In genomic region chr17:37107406-37108083, GRCh38 we compare ENCODE assay signal across 13 cellular contexts.
A peak's percentile ranks its signal among the peaks of the same experiment; 100 is the strongest.
DNase-seq lines count a peak whose midpoint lies in the region; ATAC-seq and TF ChIP-seq lines count a peak whose summit lies in the region.
"Had no signal": no experiment of that assay in that cellular context is flagged by ENCODE, and none has a peak within 500 bp of the region (broad histone marks: within the 10 kb centered on the region; RNA-seq: fewer than 3 reads in every experiment).

No MANE protein-coding gene starts in this region.

- intact Hi-C loops in MCF 10A (cut with micrococcal nuclease) (no loop called here), psoas muscle (cut with DNase I) (no loop called here)

- BruUV-seq in MCF 10A (replicated peaks; lab: Mats Ljungman, UMichigan), result no TSS peak

- H3K27me3 Mint-ChIP-seq in H9 (ENCODE audit: low read depth) (no peaks in the 10 kb centered on the region), MCF 10A (ENCODE audit: insufficient read depth, unreplicated experiment) (no peaks in the 10 kb centered on the region)
- H3K27me3 Mint-ChIP-seq: type B pancreatic cell had no signal

- H3K36me3 Mint-ChIP-seq in H9 (ENCODE audit: insufficient read depth in 1 of 3, low read depth in 3 of 3), result peaks cover 16 to 48% (median 46%) of the 10 kb centered on the region in 3 experiments; a peak in 6 of 7 replicates
- peaks cover 86% of the 10 kb centered on the region for H3K36me3 Mint-ChIP-seq in MCF 10A (ENCODE audit: insufficient read depth, unreplicated experiment)

- H3T11ph ChIP-seq in H9 (ENCODE audit: low read length), result no peak overlapping the region

- H3K4me1 Mint-ChIP-seq in H9 (peaks cover 52 to 54% of the 10 kb centered on the region in 2 experiments), MCF 10A (ENCODE audit: insufficient read depth, unreplicated experiment) (peaks cover 11% of the 10 kb centered on the region)

- no peak overlapping the region for H3K9ac ChIP-seq in H9 (ENCODE audit: extremely low read depth, insufficient read length, low read length)

- no peak overlapping the region for H3K4me3 ChIP-seq in iPS DF 6.9 (ENCODE audit: low read length)
- no peak overlapping the region for H3K4me3 ChIP-seq in psoas muscle

- no peak overlapping the region for H2AFZ ChIP-seq in H9 (ENCODE audit: low read length)

- no peaks in the 10 kb centered on the region for H3K9me3 Mint-ChIP-seq in H9
- H3K9me3 Mint-ChIP-seq in MCF 10A (ENCODE audit: unreplicated experiment), result no peaks in the 10 kb centered on the region
- H3K9me3 Mint-ChIP-seq: type B pancreatic cell had no signal

- H3K23ac ChIP-seq in H9 (ENCODE audit: insufficient read length, low read depth, low read length), result no peak overlapping the region

- DNase-seq in H9 (peak; percentile 53), MCF 10A (ENCODE audit: unreplicated experiment) (peak; percentile 63), iPS DF 6.9 (ENCODE audit: low read depth, low spot score) (no peak), psoas muscle (peak; percentile 45 to 67), NAMALWA (ENCODE audit: low spot score) (no peak), NOMO-1 (lab: John Stamatoyannopoulos, UW; ENCODE audit: unreplicated experiment in 2 of 2) (no peak)
- DNase-seq: activated T-cell treated with anti-CD3 and anti-CD28 coated beads for 4 hours; NCI-H526; stimulated activated CD4-positive, alpha-beta T cell treated with anti-CD3 and anti-CD28 coated beads, Interleukin-4, amount 100 ng/mL, for 1 hour; T-helper 1 cell had no signal

- no peak overlapping the region for H2BK15ac ChIP-seq in H9 (ENCODE audit: low read depth, low read length)

- no peak overlapping the region for H2BK120ac ChIP-seq in H9 (ENCODE audit: low read depth, low read length, poor library complexity, severe bottlenecking)

- H3K4me3 Mint-ChIP-seq in H9 (peak overlapping the region in 1 of 2 experiments; percentile 29; a peak in 1 of 5 replicates), MCF 10A (ENCODE audit: unreplicated experiment) (no peak overlapping the region)
- H3K4me3 Mint-ChIP-seq: type B pancreatic cell had no signal

- no peak overlapping the region for H4K8ac ChIP-seq in H9 (replicated peaks; ENCODE audit: insufficient read length, low read depth, low read length)

- no peak overlapping the region for H3K4me2 ChIP-seq in H9 (ENCODE audit: insufficient read depth, insufficient read length, low read length)

- POLR2A ChIA-PET in MCF 10A (lab: Yijun Ruan, JAX), result interaction anchor here (1.0 kb wide), 1 partner anchor 21 kb away, joined by 4 read pairs; no protein-coding TSS in a partner anchor

- no peak overlapping the region for H4K91ac ChIP-seq in H9 (ENCODE audit: insufficient read length, low read depth, low read length)

- no peak overlapping the region for H3K4ac ChIP-seq in H9 (ENCODE audit: low read depth, low read length)

- no peaks in the 10 kb centered on the region for H4K20me1 ChIP-seq in H9 (ENCODE audit: control insufficient read depth, insufficient read depth, insufficient read length)

- H3K14ac ChIP-seq in H9 (ENCODE audit: insufficient read depth, low read length), result peak overlapping the region; percentile 14; the same call in 1 of the 2 replicates

- no peak overlapping the region for H2AK5ac ChIP-seq in H9 (ENCODE audit: insufficient read length, low read length)

- no CpG with 5 or more reads among the region's 7 CpGs for WGBS in H9 (ENCODE audit: extremely low coverage, insufficient read length, low lambda C conversion rate)
- WGBS in iPS DF 6.9 (ENCODE audit: insufficient coverage, insufficient read length), result no CpG with 5 or more reads among the region's 7 CpGs
- 67 to 70% (median 68%) methylated on average over 7 of the region's 7 CpGs for WGBS in psoas muscle, 3 donors

- no peaks in the 10 kb centered on the region; the same call in 1 of the 2 replicates for H3K36me3 ChIP-seq in iPS DF 6.9 (ENCODE audit: control insufficient read depth, insufficient read depth, low read length)
- H3K36me3 ChIP-seq in psoas muscle (ENCODE audit: insufficient read depth in 1 of 2, low read depth in 1 of 2), result peaks cover 5 to 73% of the 10 kb centered on the region in 2 donors

- H3K27me3 ChIP-seq in H9 (ENCODE audit: insufficient read depth, low read length) (no peaks in the 10 kb centered on the region), iPS DF 6.9 (ENCODE audit: control insufficient read depth, insufficient read depth, low read length) (no peaks in the 10 kb centered on the region), psoas muscle (ENCODE audit: insufficient read depth in 3 of 3, low read length in 2 of 3) (no peaks in the 10 kb centered on the region)

- H3K27ac ChIP-seq in H9 (ENCODE audit: insufficient read length, low read depth, low read length) (peak overlapping the region; percentile 85), iPS DF 6.9 (ENCODE audit: low read length) (peak overlapping the region; percentile 24), psoas muscle (no peak overlapping the region)

- H3K4me1 ChIP-seq in H9 (ENCODE audit: insufficient read depth, low read length) (peaks cover 15% of the 10 kb centered on the region), iPS DF 6.9 (ENCODE audit: control insufficient read depth, insufficient read depth, low read length) (peaks cover 3% of the 10 kb centered on the region), psoas muscle (no peaks in the 10 kb centered on the region)

- H3K9me3 ChIP-seq in H9 (ENCODE audit: control insufficient read depth, low read depth, low read length) (no peaks in the 10 kb centered on the region), iPS DF 6.9 (ENCODE audit: control insufficient read depth, insufficient read depth, low read length) (no peaks in the 10 kb centered on the region), psoas muscle (no peaks in the 10 kb centered on the region)

- no peak overlapping the region for H3K18ac ChIP-seq in H9 (ENCODE audit: insufficient read length, low read depth, low read length)

- no peak overlapping the region for H3K56ac ChIP-seq in H9 (ENCODE audit: insufficient read length, low read depth, low read length)

- TF ChIP-seq CTCF in H9 (conservative IDR thresholded peaks at IDR 0.05), result no peak
- TF ChIP-seq CTCF in MCF 10A (IDR thresholded peaks at IDR 0.05; ENCODE audit: unreplicated experiment), result no peak
- TF ChIP-seq CTCF in psoas muscle (IDR thresholded peaks at IDR 0.05), result no peak

- H3K27ac Mint-ChIP-seq in H9 (peak overlapping the region; percentile 98 to 99 (median 99)), MCF 10A (ENCODE audit: low read depth, unreplicated experiment) (no peak overlapping the region)

- no peaks in the 10 kb centered on the region for H3K23me2 ChIP-seq in H9 (ENCODE audit: insufficient read length, low read depth, low read length, poor library complexity, severe bottlenecking)

- H2BK12ac ChIP-seq in H9 (ENCODE audit: insufficient read length, low read depth, low read length), result no peak overlapping the region

- no peak overlapping the region for H2BK5ac ChIP-seq in H9 (ENCODE audit: insufficient read length, low read length)

- no peaks in the 10 kb centered on the region for H3K79me1 ChIP-seq in H9 (ENCODE audit: insufficient read depth, low read depth, low read length, poor library complexity, severe bottlenecking)

- CTCF ChIA-PET in MCF 10A (lab: Yijun Ruan, JAX), result interaction anchor here (0.6 kb wide), 1 partner anchor 242 kb away, joined by 3 read pairs; no protein-coding TSS in a partner anchor

- H3K79me2 ChIP-seq in H9 (ENCODE audit: insufficient read depth, low read length), result no peaks in the 10 kb centered on the region

- H4K5ac ChIP-seq in H9 (ENCODE audit: insufficient read length, low read depth, low read length), result no peak overlapping the region

- no peak overlapping the region for H2BK20ac ChIP-seq in H9 (ENCODE audit: low read depth, low read length, poor library complexity, severe bottlenecking)

- peak; percentile 81 to 92 (median 87) for ATAC-seq in psoas muscle
- ATAC-seq in GM18498 (IDR thresholded peaks at IDR 0.05; ENCODE audit: unreplicated experiment), result no peak
- ATAC-seq in GM18873 (IDR thresholded peaks at IDR 0.05; ENCODE audit: low FRiP score, unreplicated experiment), result no peak

Comparison
In these comparisons a context has a peak if more than half of its experiments do, and no peak if none do; other contexts are left out.
1. DNase-seq: peak in H9 (single experiment), MCF 10A (single experiment) and psoas muscle (2 of 2); none in iPS DF 6.9 (single experiment), NAMALWA (single experiment) and NOMO-1 (0 of 2).
2. ATAC-seq: peak in psoas muscle (4 of 4); none in GM18498 (single experiment) and GM18873 (single experiment).